In genomic region chr4:69861756-69862155, GRCh38 we compare ENCODE assay signal across 26 cellular contexts. TPM values are rescaled to one million over a fixed set of nuclear protein-coding genes. Genes with fewer than 3 reads are reported as not detected.
"Had no signal": no experiment of that assay in that cellular context is flagged by ENCODE, and none has a peak within 500 bp of the region (broad histone marks: within the 10 kb centered on the region; RNA-seq: fewer than 3 reads in every experiment).

No MANE protein-coding gene starts in this region.

- FAIRE-seq: urothelium cell line had no signal

- H3K36me3 ChIP-seq: stomach, suprapubic skin, thoracic aorta, thyroid gland, tibial artery, tibial nerve, transverse colon, upper lobe of left lung, upper lobe of right lung, uterus, vagina had no signal

- H3K4me1 ChIP-seq: testis, tibial artery, tibial nerve, upper lobe of right lung, uterus, vagina had no signal

- ATAC-seq: stimulated activated effector memory CD8-positive, alpha-beta T cell treated with anti-CD3 and anti-CD28 coated beads, Interleukin-12 subunit alpha, Interleukin-12 subunit beta, amount 100 ng/mL, for 72 hours; stimulated activated memory B cell treated with anti-CD40 and anti-IgM and Interleukin-4, amounts not matched to agents 10 μg/mL and 1 μg/mL and 100 μg/mL, for 72 hours; stimulated activated naive B cell treated with anti-CD40 and anti-IgM and Interleukin-4, amounts not matched to agents 10 μg/mL and 1 μg/mL and 100 μg/mL, for 72 hours; stimulated activated naive CD8-positive, alpha-beta T cell treated with anti-CD3 and anti-CD28 coated beads, Interleukin-15, amount 100 ng/mL, for 72 hours; stimulated activated naive CD8-positive, alpha-beta T cell treated with anti-CD3 and anti-CD28 coated beads, Interleukin-15, Interleukin-2, amounts not matched to agents 100 U/mL and 50 U/mL, for 24 hours; upper lobe of right lung had no signal

- H3K9me3 ChIP-seq: stomach, suprapubic skin, testis, thoracic aorta, thyroid gland, tibial artery, tibial nerve, transverse colon, upper lobe of left lung, upper lobe of right lung, uterus, vagina had no signal

- DNase-seq: stimulated activated CD4-positive, alpha-beta T cell treated with anti-CD3 and anti-CD28 coated beads, Interleukin-2, amount 100 ng/mL, for 48 hours; stimulated activated CD4-positive, alpha-beta T cell treated with anti-CD3 and anti-CD28 coated beads, Interleukin-4, amount 100 ng/mL, for 1 hour; stimulated activated CD4-positive, alpha-beta T cell treated with anti-CD3 and anti-CD28 coated beads, Interleukin-4, amount 100 ng/mL, for 24 hours; stimulated activated CD4-positive, alpha-beta T cell treated with anti-CD3 and anti-CD28 coated beads, Interleukin-4, amount 100 ng/mL, for 4 hours; stimulated activated CD8-positive, alpha-beta memory T cell treated with anti-CD3 and anti-CD28 coated beads, Interleukin-4, amount 100 ng/mL, for 48 hours; stimulated activated naive B cell treated with anti-CD40 and anti-IgM and Interleukin-4, amounts not matched to agents 10 μg/mL and 1 μg/mL and 100 μg/mL, for 72 hours; stimulated activated naive CD4-positive, alpha-beta T cell; stimulated activated naive CD4-positive, alpha-beta T cell treated with Interleukin-2 at 50 U/mL for 16 hours; stimulated activated naive CD8-positive, alpha-beta T cell treated with anti-CD3 and anti-CD28 coated beads, Interleukin-15, amount 100 ng/mL, for 72 hours; stimulated activated naive CD8-positive, alpha-beta T cell treated with anti-CD3 and anti-CD28 coated beads, Interleukin-15, Interleukin-2, amounts not matched to agents 100 U/mL and 50 U/mL, for 24 hours; stomach; substantia nigra; testis; thyroid gland; tibial artery; transverse colon; upper lobe of left lung; upper lobe of right lung; uterus had no signal

- H3K27ac ChIP-seq: stomach, suprapubic skin, testis, thoracic aorta, thyroid gland, tibial artery, tibial nerve, transverse colon, upper lobe of left lung, upper lobe of right lung, uterus, vagina had no signal

- H3K27me3 ChIP-seq: stomach, suprapubic skin, testis, thyroid gland, tibial artery, tibial nerve, transverse colon, upper lobe of left lung, upper lobe of right lung, vagina had no signal

- H3K4me3 ChIP-seq: stomach, suprapubic skin, testis, thoracic aorta, thyroid gland, tibial artery, tibial nerve, transverse colon, upper lobe of left lung, upper lobe of right lung, uterus, vagina had no signal

RNA-seq across cellular contexts. Expression of gene SULT1E1, which starts 1.8 kb away (rescaled TPM):
- total RNA-seq: testis, thyroid gland, tibial nerve had no signal
